In the genomic region with DNA sequence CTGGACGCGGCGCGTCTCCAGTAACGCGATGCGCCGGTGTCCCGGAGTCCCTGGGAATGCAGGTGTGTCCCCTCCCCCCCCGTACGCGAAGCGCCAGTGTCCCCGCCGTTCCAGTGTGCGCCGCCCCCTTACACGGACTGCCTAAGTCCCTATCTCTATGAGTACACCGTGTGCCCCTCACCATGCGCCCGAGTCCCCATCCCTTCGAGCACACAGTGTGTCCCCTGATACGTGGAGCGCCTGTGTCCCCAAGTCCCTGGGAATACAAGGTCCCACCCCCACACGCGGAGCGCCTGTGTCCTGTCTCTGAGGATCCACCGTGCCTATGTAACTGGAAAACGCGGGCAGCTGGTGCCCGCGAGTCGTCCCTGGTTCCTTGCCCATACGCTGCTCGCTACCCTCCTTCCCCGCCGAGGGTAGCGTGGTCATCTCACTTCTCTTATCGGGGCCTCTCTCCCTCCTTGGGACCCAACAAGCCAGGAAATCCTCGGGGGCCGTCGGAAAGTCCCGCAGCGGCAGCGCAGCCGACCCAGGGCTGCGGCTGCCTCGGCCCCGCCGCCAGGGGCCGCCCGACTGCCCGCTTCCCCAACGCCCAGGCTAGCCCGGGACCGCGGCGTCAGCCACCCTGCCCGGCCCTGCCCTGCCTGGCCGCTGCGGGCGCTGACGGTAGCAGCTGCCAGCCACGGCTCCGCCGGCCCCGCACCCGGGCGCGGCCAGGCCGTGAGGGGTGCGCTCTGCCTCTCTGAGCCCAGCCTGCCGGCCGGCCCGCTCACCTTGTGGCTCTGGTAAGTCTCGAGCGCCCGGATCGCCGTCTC, we compare ENCODE assay signal across 1 cellular context.
TF ChIP-seq lines count a peak whose summit lies in the region.

No MANE protein-coding gene starts in this region.

TF ChIP-seq in A549, 52 proteins besides CTCF, POLR2A, EP300 and RAD21 (continued from another document):
- no peak for TF ChIP-seq ZC3H11A (IDR thresholded peaks at IDR 0.05)
- no peak for TF ChIP-seq POLR2AphosphoS2 (conservative IDR thresholded peaks at IDR 0.05; ENCODE audit: low read length)
- no peak for TF ChIP-seq EHMT2 (IDR thresholded peaks at IDR 0.05; ENCODE audit: low read depth)
- TF ChIP-seq SREBF2 (IDR thresholded peaks at IDR 0.05): no peak
- no peak for TF ChIP-seq KDM5A (IDR thresholded peaks at IDR 0.05)
- no peak for TF ChIP-seq CHD2 (IDR thresholded peaks at IDR 0.05; ENCODE audit: low read length, partially characterized antibody)
- no peak for TF ChIP-seq NFE2L2 (conservative IDR thresholded peaks at IDR 0.05; ENCODE audit: low read length)
- TF ChIP-seq, protein P1, sequence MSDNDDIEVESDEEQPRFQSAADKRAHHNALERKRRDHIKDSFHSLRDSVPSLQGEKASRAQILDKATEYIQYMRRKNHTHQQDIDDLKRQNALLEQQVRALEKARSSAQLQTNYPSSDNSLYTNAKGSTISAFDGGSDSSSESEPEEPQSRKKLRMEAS (IDR thresholded peaks at IDR 0.05): peak; percentile 46; the same call in 1 of the 2 replicates
- no peak for TF ChIP-seq FOXS1 (CRISPR knock-in tag; IDR thresholded peaks at IDR 0.05)
- TF ChIP-seq MAFK (IDR thresholded peaks at IDR 0.05; ENCODE audit: partially characterized antibody): no peak
- TF ChIP-seq SMC3 (IDR thresholded peaks at IDR 0.05): peak; percentile 94
- TF ChIP-seq ZNF302 (CRISPR knock-in tag; IDR thresholded peaks at IDR 0.05): no peak
- no peak for TF ChIP-seq HEYL (CRISPR knock-in tag; IDR thresholded peaks at IDR 0.05)
- TF ChIP-seq, protein P2, sequence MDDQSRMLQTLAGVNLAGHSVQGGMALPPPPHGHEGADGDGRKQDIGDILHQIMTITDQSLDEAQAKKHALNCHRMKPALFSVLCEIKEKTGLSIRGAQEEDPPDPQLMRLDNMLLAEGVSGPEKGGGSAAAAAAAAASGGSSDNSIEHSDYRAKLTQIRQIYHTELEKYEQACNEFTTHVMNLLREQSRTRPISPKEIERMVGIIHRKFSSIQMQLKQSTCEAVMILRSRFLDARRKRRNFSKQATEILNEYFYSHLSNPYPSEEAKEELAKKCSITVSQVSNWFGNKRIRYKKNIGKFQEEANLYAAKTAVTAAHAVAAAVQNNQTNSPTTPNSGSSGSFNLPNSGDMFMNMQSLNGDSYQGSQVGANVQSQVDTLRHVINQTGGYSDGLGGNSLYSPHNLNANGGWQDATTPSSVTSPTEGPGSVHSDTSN (IDR thresholded peaks at IDR 0.05): no peak
- no peak for TF ChIP-seq ZFP36 (IDR thresholded peaks at IDR 0.05; ENCODE audit: borderline replicate concordance, partially characterized antibody)
- TF ChIP-seq, protein P3, sequence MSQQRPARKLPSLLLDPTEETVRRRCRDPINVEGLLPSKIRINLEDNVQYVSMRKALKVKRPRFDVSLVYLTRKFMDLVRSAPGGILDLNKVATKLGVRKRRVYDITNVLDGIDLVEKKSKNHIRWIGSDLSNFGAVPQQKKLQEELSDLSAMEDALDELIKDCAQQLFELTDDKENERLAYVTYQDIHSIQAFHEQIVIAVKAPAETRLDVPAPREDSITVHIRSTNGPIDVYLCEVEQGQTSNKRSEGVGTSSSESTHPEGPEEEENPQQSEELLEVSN (IDR thresholded peaks at IDR 0.05; ENCODE audit: borderline replicate concordance, low read depth): no peak
- peak; percentile 56; the same call in 1 of the 2 replicates for TF ChIP-seq RNF2 (IDR thresholded peaks at IDR 0.05; ENCODE audit: borderline replicate concordance, low read depth)
- TF ChIP-seq CBX2 (IDR thresholded peaks at IDR 0.05; ENCODE audit: borderline replicate concordance, low read depth): no peak
- TF ChIP-seq CBX8 (IDR thresholded peaks at IDR 0.05): no peak
- no peak for TF ChIP-seq FOSL2 (IDR thresholded peaks at IDR 0.05)
- TF ChIP-seq FOSL2 (CRISPR knock-in tag; IDR thresholded peaks at IDR 0.05): 0 out of 2 replicates have a peak, but pooled peaks have one; percentile 11
- TF ChIP-seq CEBPB (IDR thresholded peaks at IDR 0.05): no peak
- no peak for TF ChIP-seq EHF (CRISPR knock-in tag; IDR thresholded peaks at IDR 0.05)
- TF ChIP-seq GATA3 (IDR thresholded peaks at IDR 0.05; ENCODE audit: borderline replicate concordance): no peak; the same call in 1 of the 2 replicates
- TF ChIP-seq RARB (CRISPR knock-in tag; IDR thresholded peaks at IDR 0.05): no peak
- no peak for TF ChIP-seq ZSCAN20 (CRISPR knock-in tag; IDR thresholded peaks at IDR 0.05)
- TF ChIP-seq, protein P4, sequence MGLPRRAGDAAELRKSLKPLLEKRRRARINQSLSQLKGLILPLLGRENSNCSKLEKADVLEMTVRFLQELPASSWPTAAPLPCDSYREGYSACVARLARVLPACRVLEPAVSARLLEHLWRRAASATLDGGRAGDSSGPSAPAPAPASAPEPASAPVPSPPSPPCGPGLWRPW (IDR thresholded peaks at IDR 0.05): no peak
- TF ChIP-seq, protein P5, sequence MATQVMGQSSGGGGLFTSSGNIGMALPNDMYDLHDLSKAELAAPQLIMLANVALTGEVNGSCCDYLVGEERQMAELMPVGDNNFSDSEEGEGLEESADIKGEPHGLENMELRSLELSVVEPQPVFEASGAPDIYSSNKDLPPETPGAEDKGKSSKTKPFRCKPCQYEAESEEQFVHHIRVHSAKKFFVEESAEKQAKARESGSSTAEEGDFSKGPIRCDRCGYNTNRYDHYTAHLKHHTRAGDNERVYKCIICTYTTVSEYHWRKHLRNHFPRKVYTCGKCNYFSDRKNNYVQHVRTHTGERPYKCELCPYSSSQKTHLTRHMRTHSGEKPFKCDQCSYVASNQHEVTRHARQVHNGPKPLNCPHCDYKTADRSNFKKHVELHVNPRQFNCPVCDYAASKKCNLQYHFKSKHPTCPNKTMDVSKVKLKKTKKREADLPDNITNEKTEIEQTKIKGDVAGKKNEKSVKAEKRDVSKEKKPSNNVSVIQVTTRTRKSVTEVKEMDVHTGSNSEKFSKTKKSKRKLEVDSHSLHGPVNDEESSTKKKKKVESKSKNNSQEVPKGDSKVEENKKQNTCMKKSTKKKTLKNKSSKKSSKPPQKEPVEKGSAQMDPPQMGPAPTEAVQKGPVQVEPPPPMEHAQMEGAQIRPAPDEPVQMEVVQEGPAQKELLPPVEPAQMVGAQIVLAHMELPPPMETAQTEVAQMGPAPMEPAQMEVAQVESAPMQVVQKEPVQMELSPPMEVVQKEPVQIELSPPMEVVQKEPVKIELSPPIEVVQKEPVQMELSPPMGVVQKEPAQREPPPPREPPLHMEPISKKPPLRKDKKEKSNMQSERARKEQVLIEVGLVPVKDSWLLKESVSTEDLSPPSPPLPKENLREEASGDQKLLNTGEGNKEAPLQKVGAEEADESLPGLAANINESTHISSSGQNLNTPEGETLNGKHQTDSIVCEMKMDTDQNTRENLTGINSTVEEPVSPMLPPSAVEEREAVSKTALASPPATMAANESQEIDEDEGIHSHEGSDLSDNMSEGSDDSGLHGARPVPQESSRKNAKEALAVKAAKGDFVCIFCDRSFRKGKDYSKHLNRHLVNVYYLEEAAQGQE (IDR thresholded peaks at IDR 0.05): no peak
- TF ChIP-seq TP53 (CRISPR knock-in tag; IDR thresholded peaks at IDR 0.05): no peak
- TF ChIP-seq HOXB5 (CRISPR knock-in tag; IDR thresholded peaks at IDR 0.05): no peak
- no peak for TF ChIP-seq KDM1A (IDR thresholded peaks at IDR 0.05; ENCODE audit: low read depth)
TF ChIP-seq in A549: peak in this region for 7.
